Comparison of ENCODE assay signal across 13 cellular contexts in genomic region chr10:112852308-112852707, GRCh38.
DNase-seq lines count a peak whose midpoint lies in the region; ATAC-seq and TF ChIP-seq lines count a peak whose summit lies in the region.
"Had no signal": no experiment of that assay in that cellular context is flagged by ENCODE, and none has a peak within 500 bp of the region (broad histone marks: within the 10 kb centered on the region; RNA-seq: fewer than 3 reads in every experiment).

No MANE protein-coding gene starts in this region.

- peaks cover 13 to 38% (median 31%) of the 10 kb centered on the region in 3 donors for H3K27me3 Mint-ChIP-seq in CD14-positive monocyte (ENCODE audit: low read depth in 3 of 3)
- no peaks in the 10 kb centered on the region for H3K27me3 Mint-ChIP-seq in naive B cell
- no peaks in the 10 kb centered on the region for H3K27me3 Mint-ChIP-seq in effector memory CD8-positive, alpha-beta T cell
- H3K27me3 Mint-ChIP-seq: activated CD4-positive, alpha-beta T cell treated with anti-CD3 and anti-CD28 coated beads for 36 hours had no signal

- H3K4me1 Mint-ChIP-seq in CD14-positive monocyte (peaks cover 61% of the 10 kb centered on the region), naive B cell (peaks cover 14 to 28% (median 19%) of the 10 kb centered on the region in 3 donors)
- no peaks in the 10 kb centered on the region for H3K4me1 Mint-ChIP-seq in effector memory CD8-positive, alpha-beta T cell (ENCODE audit: low read depth in 2 of 2)
- H3K4me1 Mint-ChIP-seq: activated CD4-positive, alpha-beta T cell treated with anti-CD3 and anti-CD28 coated beads for 36 hours; neural crest cell had no signal

- DNase-seq in CD14-positive monocyte (ENCODE audit: low spot score) (peak; percentile 90), NOMO-1 (lab: John Stamatoyannopoulos, UW; ENCODE audit: unreplicated experiment in 2 of 2) (peak; percentile 95 to 98), germinal center (ENCODE audit: low spot score) (peak; percentile 28), naive B cell (peak; percentile 2), ureter (ENCODE audit: low spot score) (no peak), T-helper 9 cell (no peak)
- DNase-seq in effector memory CD8-positive, alpha-beta T cell: no peak
- DNase-seq: activated CD4-positive, alpha-beta T cell treated with anti-CD3 and anti-CD28 coated beads for 36 hours; activated CD8-positive, alpha-beta memory T cell treated with anti-CD3 and anti-CD28 coated beads, Interleukin-2, amount 50 U/mL, for 4 hours; activated naive CD4-positive, alpha-beta T cell treated with Interleukin-2 at 50 U/mL for 16 hours; NCI-H510A had no signal

- TF ChIP-seq CTCF in CD14-positive monocyte (IDR thresholded peaks at IDR 0.05): no peak

- peak overlapping the region; percentile 90 to 99 (median 94) for H3K27ac Mint-ChIP-seq in CD14-positive monocyte
- no peak overlapping the region for H3K27ac Mint-ChIP-seq in naive B cell
- no peak overlapping the region for H3K27ac Mint-ChIP-seq in effector memory CD8-positive, alpha-beta T cell
- H3K27ac Mint-ChIP-seq: activated CD4-positive, alpha-beta T cell treated with anti-CD3 and anti-CD28 coated beads for 36 hours had no signal

- intact Hi-C loops in CD14-positive monocyte (cut with micrococcal nuclease): loop anchor here in 1 of 2 donors (1.0 to 10.0 kb wide), 3 partner anchors 37 to 242 kb away; partner anchors contain the start of gene TCF7L2

- H3K4me3 Mint-ChIP-seq in CD14-positive monocyte (peak overlapping the region; percentile 13 to 84), naive B cell (peak overlapping the region in 2 of 8 donors; percentile 41 to 81)
- H3K4me3 Mint-ChIP-seq in effector memory CD8-positive, alpha-beta T cell: no peak overlapping the region
- H3K4me3 Mint-ChIP-seq: activated CD4-positive, alpha-beta T cell treated with anti-CD3 and anti-CD28 coated beads for 36 hours; neural crest cell had no signal

- ATAC-seq in naive B cell (ENCODE audit: low read depth in 2 of 2) (peak; percentile 42 to 47), HG02885 (IDR thresholded peaks at IDR 0.05; ENCODE audit: poor library complexity, unreplicated experiment) (no peak)
- no peak for ATAC-seq in effector memory CD8-positive, alpha-beta T cell (replicated peaks)
- ATAC-seq: activated CD4-positive, alpha-beta T cell treated with anti-CD3 and anti-CD28 coated beads for 36 hours had no signal

- H3K9me3 Mint-ChIP-seq in CD14-positive monocyte (peaks cover 10 to 23% (median 15%) of the 10 kb centered on the region in 7 donors), naive B cell (peaks cover 2 to 21% (median 17%) of the 10 kb centered on the region in 7 donors)
- H3K9me3 Mint-ChIP-seq in effector memory CD8-positive, alpha-beta T cell: peaks cover 9 to 11% of the 10 kb centered on the region in 2 donors

- H3K36me3 Mint-ChIP-seq in CD14-positive monocyte (peaks cover 22 to 32% of the 10 kb centered on the region in 2 donors), naive B cell (peaks cover 5 to 29% of the 10 kb centered on the region in 2 donors)
- peaks cover 4% of the 10 kb centered on the region for H3K36me3 Mint-ChIP-seq in effector memory CD8-positive, alpha-beta T cell (ENCODE audit: insufficient read depth)

Comparison
In these comparisons a context has a peak if more than half of its experiments do, and no peak if none do; other contexts are left out.
1. DNase-seq: peak in CD14-positive monocyte (single experiment), NOMO-1 (2 of 2), germinal center (single experiment) and naive B cell (single experiment); none in ureter (single experiment), T-helper 9 cell (single experiment) and effector memory CD8-positive, alpha-beta T cell (0 of 3).
2. H3K27ac Mint-ChIP-seq: peak in CD14-positive monocyte (7 of 7); none in naive B cell (0 of 6) and effector memory CD8-positive, alpha-beta T cell (0 of 2).
3. H3K4me3 Mint-ChIP-seq: peak in CD14-positive monocyte (2 of 2); none in effector memory CD8-positive, alpha-beta T cell (0 of 2).
4. ATAC-seq: peak in naive B cell (2 of 2); none in effector memory CD8-positive, alpha-beta T cell (single experiment) and HG02885 (single experiment).